2 cellular contexts compared by ENCODE assay signal in genomic region chr1:248670003-248670402, GRCh38.
A peak's percentile ranks its signal among the peaks of the same experiment; 100 is the strongest.
TF ChIP-seq lines count a peak whose summit lies in the region.

No MANE protein-coding gene starts in this region.

TF ChIP-seq in A549, 52 proteins besides CTCF, POLR2A, EP300 and RAD21:
- TF ChIP-seq CHD4 (IDR thresholded peaks at IDR 0.05; ENCODE audit: borderline replicate concordance) = no peak
- TF ChIP-seq ZFP36 (IDR thresholded peaks at IDR 0.05; ENCODE audit: borderline replicate concordance, partially characterized antibody) = peak; percentile 50

TF ChIP-seq in HCT116, 20 proteins besides CTCF, POLR2A, EP300 and RAD21:
- TF ChIP-seq CBX3 (IDR thresholded peaks at IDR 0.05; ENCODE audit: low read depth) (no peak), SRF (IDR thresholded peaks at IDR 0.05; ENCODE audit: low read depth) (no peak), EZH2phosphoT487 (IDR thresholded peaks at IDR 0.05; ENCODE audit: borderline replicate concordance) (no peak), EGR1 (IDR thresholded peaks at IDR 0.05; ENCODE audit: low read depth) (no peak), ZFX (IDR thresholded peaks at IDR 0.05) (no peak), ZNF274 (IDR thresholded peaks at IDR 0.05; ENCODE audit: low read depth, low read length) (no peak), SP1 (IDR thresholded peaks at IDR 0.05; ENCODE audit: low read depth) (no peak), FOSL1 (IDR thresholded peaks at IDR 0.05; ENCODE audit: low read depth) (no peak), EZH2 (IDR thresholded peaks at IDR 0.05) (no peak), JUND (IDR thresholded peaks at IDR 0.05) (no peak), CEBPB (IDR thresholded peaks at IDR 0.05; ENCODE audit: low read depth) (no peak), MAX (IDR thresholded peaks at IDR 0.05) (no peak)
- TF ChIP-seq, protein P1, sequence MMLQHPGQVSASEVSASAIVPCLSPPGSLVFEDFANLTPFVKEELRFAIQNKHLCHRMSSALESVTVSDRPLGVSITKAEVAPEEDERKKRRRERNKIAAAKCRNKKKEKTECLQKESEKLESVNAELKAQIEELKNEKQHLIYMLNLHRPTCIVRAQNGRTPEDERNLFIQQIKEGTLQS (IDR thresholded peaks at IDR 0.05) = no peak
